In genomic region chr14:24378981-24379906, GRCh38 we compare ENCODE assay signal across 22 cellular contexts. TPM values are rescaled to one million over a fixed set of nuclear protein-coding genes. Genes with fewer than 3 reads are reported as not detected.
DNase-seq lines count a peak whose midpoint lies in the region; FAIRE-seq and TF ChIP-seq lines count a peak whose summit lies in the region.
"Had no signal": no experiment of that assay in that cellular context is flagged by ENCODE, and none has a peak within 500 bp of the region (broad histone marks: within the 10 kb centered on the region; RNA-seq: fewer than 3 reads in every experiment).

No MANE protein-coding gene starts in this region.

- FAIRE-seq in GM12892 (lab: Jason Lieb, UNC) = no peak
- FAIRE-seq: G401.6, GM18507 had no signal

- H3K9me3 Mint-ChIP-seq in brain (no peaks in the 10 kb centered on the region), nephron (no peaks in the 10 kb centered on the region)

- DNase-seq in DMS153 (lab: John Stamatoyannopoulos, UW) = peak; percentile 3
- no peak for DNase-seq in DMS153 treated with DMSO at 0.1 percent for 48 hours (lab: John Stamatoyannopoulos, UW; ENCODE audit: unreplicated experiment)
- DNase-seq in HPDE6-E6E7 (ENCODE audit: extremely low spot score) = peak; percentile 45
- no peak for DNase-seq in activated CD4-positive, alpha-beta T cell treated with anti-CD3 and anti-CD28 coated beads, Interleukin-2, amount 50 U/mL, for 1 hour
- no peak for DNase-seq in GM12892 (ENCODE audit: insufficient read length)
- DNase-seq in T-helper 9 cell = no peak
- DNase-seq: Calu3; CD4-positive, CD25-positive, alpha-beta regulatory T cell; DND-41; GOT3; NCI-H1092; NCI-H187; NCI-H446 treated with DMSO at 0.1 percent for 48 hours; NCI-H774; SHP77; SK-N-SH had no signal

- H3K4me1 Mint-ChIP-seq in brain (peaks cover 7% of the 10 kb centered on the region), nephron (peaks cover 31% of the 10 kb centered on the region)
- H3K4me1 Mint-ChIP-seq: B cell; CD4-positive, CD25-positive, alpha-beta regulatory T cell had no signal

- H3K36me3 Mint-ChIP-seq in brain (peaks cover 3% of the 10 kb centered on the region), nephron (ENCODE audit: low read depth) (peaks cover 21% of the 10 kb centered on the region)
- H3K36me3 Mint-ChIP-seq: CD4-positive, CD25-positive, alpha-beta regulatory T cell had no signal

- H3K27me3 Mint-ChIP-seq in brain (peaks cover 3% of the 10 kb centered on the region), nephron (ENCODE audit: low read depth) (no peaks in the 10 kb centered on the region)

- TF ChIP-seq POLR2A in GM12892 (IDR thresholded peaks at IDR 0.05; ENCODE audit: low read depth, low read length) = no peak

- peak overlapping the region in 3 of 5 experiments; percentile 26 to 60 (median 53) for H3K27ac Mint-ChIP-seq in brain
- H3K27ac Mint-ChIP-seq in nephron = peak overlapping the region; percentile 17 to 71 (median 50)
- H3K27ac Mint-ChIP-seq: B cell had no signal

- TF ChIP-seq CTCF in brain (conservative IDR thresholded peaks at IDR 0.05) (no peak), nephron (IDR thresholded peaks at IDR 0.05; ENCODE audit: unreplicated experiment in 3 of 3) (no peak)

- H3K4me3 Mint-ChIP-seq in brain (no peak overlapping the region), nephron (no peak overlapping the region)
- H3K4me3 Mint-ChIP-seq: B cell had no signal

RNA-seq across cellular contexts. Expression of gene NFATC4, which starts 11.3 kb away (rescaled TPM):
- 11.6 TPM for polyA plus RNA-seq in brain (ENCODE audit: insufficient read depth, low read depth, low replicate concordance)
- polyA plus RNA-seq in GM12892 (2012; ENCODE audit: missing spikeins) = 1.8 TPM
- polyA plus RNA-seq: CD4-positive, CD25-positive, alpha-beta regulatory T cell had no signal

RNA-seq across cellular contexts. Expression of gene NYNRIN, which starts 19.6 kb away (rescaled TPM):
- 6.4 TPM for polyA plus RNA-seq in brain (ENCODE audit: insufficient read depth, low read depth, low replicate concordance)
- polyA plus RNA-seq in GM12892 (2012; ENCODE audit: missing spikeins) = not detected

RNA-seq across cellular contexts. Expression of gene RIPK3, which starts 39.5 kb away (rescaled TPM):
- 0.44 TPM for polyA plus RNA-seq in brain (ENCODE audit: insufficient read depth, low read depth, low replicate concordance)
- polyA plus RNA-seq in GM12892 (2012; ENCODE audit: missing spikeins) = 2.8 TPM
- polyA plus RNA-seq: AG04450, SK-N-SH had no signal

RNA-seq across cellular contexts. Expression of gene ADCY4, which starts 44.4 kb away (rescaled TPM):
- 1.8 TPM for polyA plus RNA-seq in brain (ENCODE audit: insufficient read depth, low read depth, low replicate concordance)
- polyA plus RNA-seq in GM12892 (2012; ENCODE audit: missing spikeins) = 0.83 TPM

RNA-seq across cellular contexts. Expression of gene CBLN3, which starts 50.2 kb away (rescaled TPM):
- 3.3 TPM for polyA plus RNA-seq in brain (ENCODE audit: insufficient read depth, low read depth, low replicate concordance)
- polyA plus RNA-seq in GM12892 (2012; ENCODE audit: missing spikeins) = 5.4 TPM

Comparison
In these comparisons a context has a peak if more than half of its experiments do, and no peak if none do; other contexts are left out.
1. DNase-seq: peak in DMS153 (single experiment) and HPDE6-E6E7 (single experiment); none in DMS153 treated with DMSO at 0.1 percent for 48 hours (single experiment), activated CD4-positive, alpha-beta T cell treated with anti-CD3 and anti-CD28 coated beads, Interleukin-2, amount 50 U/mL, for 1 hour (single experiment), GM12892 (single experiment) and T-helper 9 cell (single experiment).